18 cellular contexts compared by ENCODE assay signal in the genomic region with DNA sequence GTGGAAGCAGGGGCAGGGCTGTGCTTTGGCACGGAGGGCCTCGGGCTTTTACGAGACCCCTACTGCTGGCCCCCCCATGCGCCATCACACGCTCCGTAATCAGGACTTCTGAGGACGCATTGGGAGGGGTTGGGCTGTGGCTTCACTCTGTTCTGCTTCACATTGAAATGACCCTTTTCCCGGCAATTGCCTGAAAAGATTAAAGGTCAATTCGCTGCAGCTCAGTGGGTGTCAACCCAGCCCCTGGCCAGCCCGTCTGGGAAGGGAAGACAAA. TPM values are rescaled to one million over a fixed set of nuclear protein-coding genes. Genes with fewer than 3 reads are reported as not detected.
DNase-seq lines count a peak whose midpoint lies in the region; ATAC-seq and TF ChIP-seq lines count a peak whose summit lies in the region.
"Had no signal": no experiment of that assay in that cellular context is flagged by ENCODE, and none has a peak within 500 bp of the region (broad histone marks: within the 10 kb centered on the region; RNA-seq: fewer than 3 reads in every experiment).

No MANE protein-coding gene starts in this region.

- H3K4me3 ChIP-seq in SK-N-SH (ENCODE audit: low read depth in 2 of 2, low read length in 1 of 2) = no peak overlapping the region
- H3K4me3 ChIP-seq: GM12878, SK-N-MC had no signal

- H3F3A ChIP-seq in SK-N-SH (replicated peaks; ENCODE audit: insufficient read depth) = no peaks in the 10 kb centered on the region

- no peaks in the 10 kb centered on the region for H3K36me3 ChIP-seq in SK-N-SH (replicated peaks in 1 of 2; ENCODE audit: control insufficient read depth in 1 of 2, insufficient read depth in 2 of 2, low read length in 1 of 2)

- POLR2A ChIA-PET in SK-N-SH (lab: Yijun Ruan, JAX) = no interaction called here
- POLR2A ChIA-PET in HEK293T (lab: Yijun Ruan, JAX) = no interaction called here

- H3K27me3 ChIP-seq in SK-N-SH (ENCODE audit: insufficient read depth) = peaks cover 26% of the 10 kb centered on the region

- 55% methylated on average over 10 of the region's 10 CpGs for WGBS in SK-N-SH (ENCODE audit: low lambda C conversion rate)

- DNase-seq in SK-N-SH (no peak), HEK293T (ENCODE audit: extremely low spot score) (peak; percentile 50), mesenteric fat pad (ENCODE audit: low spot score) (peak; percentile 55), cerebellum (ENCODE audit: low spot score) (no peak), inferior parietal cortex (ENCODE audit: extremely low spot score) (no peak)
- DNase-seq: C1 segment of cervical spinal cord; CD4-positive, alpha-beta memory T cell; GDM1; HCEC 1CT; MM.1S; NCI-H1694 treated with DMSO at 0.1 percent for 48 hours; NCI-H226; SIG-M5 had no signal

- TF ChIP-seq RAD21 in SK-N-SH (IDR thresholded peaks at IDR 0.05; ENCODE audit: low read length) = no peak

- no peak overlapping the region for H3K9ac ChIP-seq in SK-N-SH
- H3K9ac ChIP-seq: KMS-11 had no signal

- CTCF ChIA-PET in SK-N-SH (lab: Yijun Ruan, JAX) (interaction anchor here (1.4 kb wide), 1 partner anchor 21 kb away, joined by 3 read pairs; no protein-coding TSS in a partner anchor), HEK293T (lab: Yijun Ruan, JAX) (no interaction called here)

- no peaks in the 10 kb centered on the region for H4K20me1 ChIP-seq in SK-N-SH (ENCODE audit: insufficient read depth)

- no peak for ATAC-seq in SK-N-SH treated with all-trans-retinoic acid at 6 μM for 48 hours
- ATAC-seq in HG02798 (IDR thresholded peaks at IDR 0.05; ENCODE audit: poor library complexity, unreplicated experiment) = no peak
- ATAC-seq: GM12878 had no signal

- no peaks in the 10 kb centered on the region for H3K9me3 ChIP-seq in SK-N-SH

- no peaks in the 10 kb centered on the region for H3K4me1 ChIP-seq in SK-N-SH (ENCODE audit: control insufficient read depth in 1 of 2, insufficient read depth in 2 of 2, low read depth in 1 of 2, low read length in 1 of 2)

- H3K9me2 ChIP-seq in SK-N-SH = no peaks in the 10 kb centered on the region

- no peak for TF ChIP-seq CTCF in SK-N-SH (IDR thresholded peaks at IDR 0.05)

- no peak for TF ChIP-seq EP300 in SK-N-SH (IDR thresholded peaks at IDR 0.05; ENCODE audit: borderline replicate concordance in 1 of 2, low read depth in 1 of 2, low read length in 1 of 2)

- H3K27ac ChIP-seq in SK-N-SH (ENCODE audit: low read depth in 2 of 2, low read length in 1 of 2) = no peak overlapping the region
- H3K27ac ChIP-seq: KMS-11, SK-N-MC had no signal

- 0 out of 2 replicates have a peak overlapping the region, but pooled peaks have one; percentile 56 for H2AFZ ChIP-seq in SK-N-SH (ENCODE audit: low read depth)

- no peaks in the 10 kb centered on the region for H3K79me2 ChIP-seq in SK-N-SH (ENCODE audit: insufficient read depth)

- H3K4me2 ChIP-seq in SK-N-SH = no peak overlapping the region
- H3K4me2 ChIP-seq: KMS-11 had no signal

TF ChIP-seq in SK-N-SH, 30 proteins besides CTCF, POLR2A, EP300 and RAD21 (continues in another document):
- TF ChIP-seq USF2 (IDR thresholded peaks at IDR 0.05; ENCODE audit: borderline replicate concordance, low read depth, low read length) = no peak
- no peak for TF ChIP-seq FOXM1 (IDR thresholded peaks at IDR 0.05; ENCODE audit: low read depth)
- no peak for TF ChIP-seq ELF1 (IDR thresholded peaks at IDR 0.05)
- TF ChIP-seq FOSL2 (IDR thresholded peaks at IDR 0.05; ENCODE audit: borderline replicate concordance, low read depth) = no peak
- TF ChIP-seq EZH2phosphoT487 (IDR thresholded peaks at IDR 0.05; ENCODE audit: borderline replicate concordance, low read depth) = no peak

TF ChIP-seq in SK-N-SH treated with all-trans-retinoic acid at 6 μM for 48 hours, 23 proteins besides CTCF, POLR2A, EP300 and RAD21 (continues in another document):
- no peak for TF ChIP-seq ISL1 (CRISPR knock-in tag; IDR thresholded peaks at IDR 0.05)
- TF ChIP-seq BACH2 (CRISPR knock-in tag; IDR thresholded peaks at IDR 0.05; ENCODE audit: borderline replicate concordance) = no peak
- TF ChIP-seq, protein P1, sequence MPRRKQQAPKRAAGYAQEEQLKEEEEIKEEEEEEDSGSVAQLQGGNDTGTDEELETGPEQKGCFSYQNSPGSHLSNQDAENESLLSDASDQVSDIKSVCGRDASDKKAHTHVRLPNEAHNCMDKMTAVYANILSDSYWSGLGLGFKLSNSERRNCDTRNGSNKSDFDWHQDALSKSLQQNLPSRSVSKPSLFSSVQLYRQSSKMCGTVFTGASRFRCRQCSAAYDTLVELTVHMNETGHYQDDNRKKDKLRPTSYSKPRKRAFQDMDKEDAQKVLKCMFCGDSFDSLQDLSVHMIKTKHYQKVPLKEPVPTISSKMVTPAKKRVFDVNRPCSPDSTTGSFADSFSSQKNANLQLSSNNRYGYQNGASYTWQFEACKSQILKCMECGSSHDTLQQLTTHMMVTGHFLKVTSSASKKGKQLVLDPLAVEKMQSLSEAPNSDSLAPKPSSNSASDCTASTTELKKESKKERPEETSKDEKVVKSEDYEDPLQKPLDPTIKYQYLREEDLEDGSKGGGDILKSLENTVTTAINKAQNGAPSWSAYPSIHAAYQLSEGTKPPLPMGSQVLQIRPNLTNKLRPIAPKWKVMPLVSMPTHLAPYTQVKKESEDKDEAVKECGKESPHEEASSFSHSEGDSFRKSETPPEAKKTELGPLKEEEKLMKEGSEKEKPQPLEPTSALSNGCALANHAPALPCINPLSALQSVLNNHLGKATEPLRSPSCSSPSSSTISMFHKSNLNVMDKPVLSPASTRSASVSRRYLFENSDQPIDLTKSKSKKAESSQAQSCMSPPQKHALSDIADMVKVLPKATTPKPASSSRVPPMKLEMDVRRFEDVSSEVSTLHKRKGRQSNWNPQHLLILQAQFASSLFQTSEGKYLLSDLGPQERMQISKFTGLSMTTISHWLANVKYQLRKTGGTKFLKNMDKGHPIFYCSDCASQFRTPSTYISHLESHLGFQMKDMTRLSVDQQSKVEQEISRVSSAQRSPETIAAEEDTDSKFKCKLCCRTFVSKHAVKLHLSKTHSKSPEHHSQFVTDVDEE (CRISPR knock-in tag; IDR thresholded peaks at IDR 0.05) = no peak
- TF ChIP-seq, protein P2, sequence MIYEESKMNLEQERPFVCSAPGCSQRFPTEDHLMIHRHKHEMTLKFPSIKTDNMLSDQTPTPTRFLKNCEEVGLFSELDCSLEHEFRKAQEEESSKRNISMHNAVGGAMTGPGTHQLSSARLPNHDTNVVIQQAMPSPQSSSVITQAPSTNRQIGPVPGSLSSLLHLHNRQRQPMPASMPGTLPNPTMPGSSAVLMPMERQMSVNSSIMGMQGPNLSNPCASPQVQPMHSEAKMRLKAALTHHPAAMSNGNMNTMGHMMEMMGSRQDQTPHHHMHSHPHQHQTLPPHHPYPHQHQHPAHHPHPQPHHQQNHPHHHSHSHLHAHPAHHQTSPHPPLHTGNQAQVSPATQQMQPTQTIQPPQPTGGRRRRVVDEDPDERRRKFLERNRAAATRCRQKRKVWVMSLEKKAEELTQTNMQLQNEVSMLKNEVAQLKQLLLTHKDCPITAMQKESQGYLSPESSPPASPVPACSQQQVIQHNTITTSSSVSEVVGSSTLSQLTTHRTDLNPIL (CRISPR knock-in tag; IDR thresholded peaks at IDR 0.05; ENCODE audit: low read depth) = no peak
- no peak for TF ChIP-seq ESRRG (CRISPR knock-in tag; IDR thresholded peaks at IDR 0.05)
- no peak for TF ChIP-seq TCF4 (CRISPR knock-in tag; IDR thresholded peaks at IDR 0.05; ENCODE audit: borderline replicate concordance)

TF ChIP-seq in HEK293T, 16 proteins besides CTCF, POLR2A, EP300 and RAD21:
- TF ChIP-seq CTBP1 (IDR thresholded peaks at IDR 0.05; ENCODE audit: borderline replicate concordance) = no peak
- peak; percentile 18; the same call in 1 of the 2 replicates for TF ChIP-seq ARNT (IDR thresholded peaks at IDR 0.05)

RNA-seq across cellular contexts. Expression of gene UBE3C, which starts 41.7 kb away (rescaled TPM):
- 48.4 and 63.2 TPM in 2 replicates for polyA plus RNA-seq in SK-N-SH (2012; rRNA removed)
- polyA plus RNA-seq in SK-N-SH (2012; cell fraction: cytosol; rRNA removed) = 55.9 and 60.7 TPM in 2 replicates
- polyA plus RNA-seq in SK-N-SH (2012; cell fraction: nucleus; rRNA removed) = 37.5 and 62.9 TPM in 2 replicates
- total RNA-seq in mesenteric fat pad (75.3 TPM), cerebellum (92.3 TPM)

Comparison
In these comparisons a context has a peak if more than half of its experiments do, and no peak if none do; other contexts are left out.
1. DNase-seq: peak in HEK293T (single experiment) and mesenteric fat pad (single experiment); none in SK-N-SH (single experiment), cerebellum (single experiment) and inferior parietal cortex (single experiment).